2 cellular contexts compared by ENCODE assay signal in the genomic region with DNA sequence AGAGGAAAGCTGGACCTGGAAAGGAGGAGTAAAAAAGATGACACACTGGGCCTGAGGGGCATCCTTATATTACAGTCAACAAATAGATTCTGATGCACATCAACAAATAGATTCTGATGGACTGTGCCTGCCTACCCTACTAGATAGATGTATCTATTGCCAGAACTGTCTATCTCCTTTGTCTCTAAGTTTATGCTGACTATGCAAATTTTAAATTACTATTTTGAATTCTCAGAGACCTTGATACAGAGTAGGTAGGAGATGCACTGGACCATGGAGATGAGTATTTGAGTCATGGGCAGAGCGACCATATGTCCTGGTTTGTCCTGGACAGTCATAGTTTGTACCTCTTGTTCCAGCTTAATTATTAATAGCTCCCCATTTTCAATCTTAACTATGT.
TF ChIP-seq lines count a peak whose summit lies in the region.

No MANE protein-coding gene starts in this region.

TF ChIP-seq in A549, 52 proteins besides CTCF, POLR2A, EP300 and RAD21 (continued from another document):
- TF ChIP-seq, protein P1, sequence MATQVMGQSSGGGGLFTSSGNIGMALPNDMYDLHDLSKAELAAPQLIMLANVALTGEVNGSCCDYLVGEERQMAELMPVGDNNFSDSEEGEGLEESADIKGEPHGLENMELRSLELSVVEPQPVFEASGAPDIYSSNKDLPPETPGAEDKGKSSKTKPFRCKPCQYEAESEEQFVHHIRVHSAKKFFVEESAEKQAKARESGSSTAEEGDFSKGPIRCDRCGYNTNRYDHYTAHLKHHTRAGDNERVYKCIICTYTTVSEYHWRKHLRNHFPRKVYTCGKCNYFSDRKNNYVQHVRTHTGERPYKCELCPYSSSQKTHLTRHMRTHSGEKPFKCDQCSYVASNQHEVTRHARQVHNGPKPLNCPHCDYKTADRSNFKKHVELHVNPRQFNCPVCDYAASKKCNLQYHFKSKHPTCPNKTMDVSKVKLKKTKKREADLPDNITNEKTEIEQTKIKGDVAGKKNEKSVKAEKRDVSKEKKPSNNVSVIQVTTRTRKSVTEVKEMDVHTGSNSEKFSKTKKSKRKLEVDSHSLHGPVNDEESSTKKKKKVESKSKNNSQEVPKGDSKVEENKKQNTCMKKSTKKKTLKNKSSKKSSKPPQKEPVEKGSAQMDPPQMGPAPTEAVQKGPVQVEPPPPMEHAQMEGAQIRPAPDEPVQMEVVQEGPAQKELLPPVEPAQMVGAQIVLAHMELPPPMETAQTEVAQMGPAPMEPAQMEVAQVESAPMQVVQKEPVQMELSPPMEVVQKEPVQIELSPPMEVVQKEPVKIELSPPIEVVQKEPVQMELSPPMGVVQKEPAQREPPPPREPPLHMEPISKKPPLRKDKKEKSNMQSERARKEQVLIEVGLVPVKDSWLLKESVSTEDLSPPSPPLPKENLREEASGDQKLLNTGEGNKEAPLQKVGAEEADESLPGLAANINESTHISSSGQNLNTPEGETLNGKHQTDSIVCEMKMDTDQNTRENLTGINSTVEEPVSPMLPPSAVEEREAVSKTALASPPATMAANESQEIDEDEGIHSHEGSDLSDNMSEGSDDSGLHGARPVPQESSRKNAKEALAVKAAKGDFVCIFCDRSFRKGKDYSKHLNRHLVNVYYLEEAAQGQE (IDR thresholded peaks at IDR 0.05): no peak
- no peak for TF ChIP-seq ESRRA (IDR thresholded peaks at IDR 0.05; ENCODE audit: borderline replicate concordance, low read length)
- no peak for TF ChIP-seq MYC (IDR thresholded peaks at IDR 0.05; ENCODE audit: borderline replicate concordance, low read length)
- TF ChIP-seq, protein P2, sequence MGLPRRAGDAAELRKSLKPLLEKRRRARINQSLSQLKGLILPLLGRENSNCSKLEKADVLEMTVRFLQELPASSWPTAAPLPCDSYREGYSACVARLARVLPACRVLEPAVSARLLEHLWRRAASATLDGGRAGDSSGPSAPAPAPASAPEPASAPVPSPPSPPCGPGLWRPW (IDR thresholded peaks at IDR 0.05): no peak
- no peak for TF ChIP-seq RNF2 (IDR thresholded peaks at IDR 0.05; ENCODE audit: borderline replicate concordance, low read depth)
- TF ChIP-seq HOXB5 (CRISPR knock-in tag; IDR thresholded peaks at IDR 0.05): no peak

TF ChIP-seq in K562, 482 proteins besides CTCF, POLR2A, EP300 and RAD21 (continued from another document):
- TF ChIP-seq, protein P3, sequence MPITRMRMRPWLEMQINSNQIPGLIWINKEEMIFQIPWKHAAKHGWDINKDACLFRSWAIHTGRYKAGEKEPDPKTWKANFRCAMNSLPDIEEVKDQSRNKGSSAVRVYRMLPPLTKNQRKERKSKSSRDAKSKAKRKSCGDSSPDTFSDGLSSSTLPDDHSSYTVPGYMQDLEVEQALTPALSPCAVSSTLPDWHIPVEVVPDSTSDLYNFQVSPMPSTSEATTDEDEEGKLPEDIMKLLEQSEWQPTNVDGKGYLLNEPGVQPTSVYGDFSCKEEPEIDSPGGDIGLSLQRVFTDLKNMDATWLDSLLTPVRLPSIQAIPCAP (CRISPR knock-in tag; IDR thresholded peaks at IDR 0.05; ENCODE audit: borderline replicate concordance): no peak
- TF ChIP-seq ZFP1 (CRISPR knock-in tag; IDR thresholded peaks at IDR 0.05) (no peak), PHB2 (IDR thresholded peaks at IDR 0.05; ENCODE audit: low read depth) (no peak), ZNF316 (IDR thresholded peaks at IDR 0.05) (peak; percentile 80), SMC3 (conservative IDR thresholded peaks at IDR 0.05; ENCODE audit: insufficient read depth, low read depth, low read length) (no peak), TAF9B (IDR thresholded peaks at IDR 0.05; ENCODE audit: partially characterized antibody) (no peak), YY1 (IDR thresholded peaks at IDR 0.05; ENCODE audit: borderline replicate concordance in 1 of 3, control insufficient read depth in 1 of 3, extremely low read depth in 1 of 3, insufficient read depth in 3 of 3, insufficient read length in 1 of 3, insufficient replicate concordance in 2 of 3, low read depth in 1 of 3, low read length in 2 of 3) (no peak), MAFG (tag; conservative IDR thresholded peaks at IDR 0.05) (peak; percentile 81), C11orf30 (IDR thresholded peaks at IDR 0.05; ENCODE audit: low read depth) (peak; percentile 73; the same call in 1 of the 2 replicates)
- TF ChIP-seq, protein P4, sequence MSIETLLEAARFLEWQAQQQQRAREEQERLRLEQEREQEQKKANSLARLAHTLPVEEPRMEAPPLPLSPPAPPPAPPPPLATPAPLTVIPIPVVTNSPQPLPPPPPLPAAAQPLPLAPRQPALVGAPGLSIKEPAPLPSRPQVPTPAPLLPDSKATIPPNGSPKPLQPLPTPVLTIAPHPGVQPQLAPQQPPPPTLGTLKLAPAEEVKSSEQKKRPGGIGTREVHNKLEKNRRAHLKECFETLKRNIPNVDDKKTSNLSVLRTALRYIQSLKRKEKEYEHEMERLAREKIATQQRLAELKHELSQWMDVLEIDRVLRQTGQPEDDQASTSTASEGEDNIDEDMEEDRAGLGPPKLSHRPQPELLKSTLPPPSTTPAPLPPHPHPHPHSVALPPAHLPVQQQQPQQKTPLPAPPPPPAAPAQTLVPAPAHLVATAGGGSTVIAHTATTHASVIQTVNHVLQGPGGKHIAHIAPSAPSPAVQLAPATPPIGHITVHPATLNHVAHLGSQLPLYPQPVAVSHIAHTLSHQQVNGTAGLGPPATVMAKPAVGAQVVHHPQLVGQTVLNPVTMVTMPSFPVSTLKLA (conservative IDR thresholded peaks at IDR 0.05): no peak
- TF ChIP-seq, protein P5, sequence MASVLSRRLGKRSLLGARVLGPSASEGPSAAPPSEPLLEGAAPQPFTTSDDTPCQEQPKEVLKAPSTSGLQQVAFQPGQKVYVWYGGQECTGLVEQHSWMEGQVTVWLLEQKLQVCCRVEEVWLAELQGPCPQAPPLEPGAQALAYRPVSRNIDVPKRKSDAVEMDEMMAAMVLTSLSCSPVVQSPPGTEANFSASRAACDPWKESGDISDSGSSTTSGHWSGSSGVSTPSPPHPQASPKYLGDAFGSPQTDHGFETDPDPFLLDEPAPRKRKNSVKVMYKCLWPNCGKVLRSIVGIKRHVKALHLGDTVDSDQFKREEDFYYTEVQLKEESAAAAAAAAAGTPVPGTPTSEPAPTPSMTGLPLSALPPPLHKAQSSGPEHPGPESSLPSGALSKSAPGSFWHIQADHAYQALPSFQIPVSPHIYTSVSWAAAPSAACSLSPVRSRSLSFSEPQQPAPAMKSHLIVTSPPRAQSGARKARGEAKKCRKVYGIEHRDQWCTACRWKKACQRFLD (CRISPR knock-in tag; IDR thresholded peaks at IDR 0.05): no peak
- TF ChIP-seq, protein P6, sequence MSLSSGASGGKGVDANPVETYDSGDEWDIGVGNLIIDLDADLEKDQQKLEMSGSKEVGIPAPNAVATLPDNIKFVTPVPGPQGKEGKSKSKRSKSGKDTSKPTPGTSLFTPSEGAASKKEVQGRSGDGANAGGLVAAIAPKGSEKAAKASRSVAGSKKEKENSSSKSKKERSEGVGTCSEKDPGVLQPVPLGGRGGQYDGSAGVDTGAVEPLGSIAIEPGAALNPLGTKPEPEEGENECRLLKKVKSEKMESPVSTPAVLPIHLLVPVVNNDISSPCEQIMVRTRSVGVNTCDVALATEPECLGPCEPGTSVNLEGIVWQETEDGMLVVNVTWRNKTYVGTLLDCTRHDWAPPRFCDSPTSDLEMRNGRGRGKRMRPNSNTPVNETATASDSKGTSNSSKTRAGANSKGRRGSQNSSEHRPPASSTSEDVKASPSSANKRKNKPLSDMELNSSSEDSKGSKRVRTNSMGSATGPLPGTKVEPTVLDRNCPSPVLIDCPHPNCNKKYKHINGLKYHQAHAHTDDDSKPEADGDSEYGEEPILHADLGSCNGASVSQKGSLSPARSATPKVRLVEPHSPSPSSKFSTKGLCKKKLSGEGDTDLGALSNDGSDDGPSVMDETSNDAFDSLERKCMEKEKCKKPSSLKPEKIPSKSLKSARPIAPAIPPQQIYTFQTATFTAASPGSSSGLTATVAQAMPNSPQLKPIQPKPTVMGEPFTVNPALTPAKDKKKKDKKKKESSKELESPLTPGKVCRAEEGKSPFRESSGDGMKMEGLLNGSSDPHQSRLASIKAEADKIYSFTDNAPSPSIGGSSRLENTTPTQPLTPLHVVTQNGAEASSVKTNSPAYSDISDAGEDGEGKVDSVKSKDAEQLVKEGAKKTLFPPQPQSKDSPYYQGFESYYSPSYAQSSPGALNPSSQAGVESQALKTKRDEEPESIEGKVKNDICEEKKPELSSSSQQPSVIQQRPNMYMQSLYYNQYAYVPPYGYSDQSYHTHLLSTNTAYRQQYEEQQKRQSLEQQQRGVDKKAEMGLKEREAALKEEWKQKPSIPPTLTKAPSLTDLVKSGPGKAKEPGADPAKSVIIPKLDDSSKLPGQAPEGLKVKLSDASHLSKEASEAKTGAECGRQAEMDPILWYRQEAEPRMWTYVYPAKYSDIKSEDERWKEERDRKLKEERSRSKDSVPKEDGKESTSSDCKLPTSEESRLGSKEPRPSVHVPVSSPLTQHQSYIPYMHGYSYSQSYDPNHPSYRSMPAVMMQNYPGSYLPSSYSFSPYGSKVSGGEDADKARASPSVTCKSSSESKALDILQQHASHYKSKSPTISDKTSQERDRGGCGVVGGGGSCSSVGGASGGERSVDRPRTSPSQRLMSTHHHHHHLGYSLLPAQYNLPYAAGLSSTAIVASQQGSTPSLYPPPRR (CRISPR knock-in tag; IDR thresholded peaks at IDR 0.05; ENCODE audit: borderline replicate concordance): no peak
- TF ChIP-seq, protein P7, sequence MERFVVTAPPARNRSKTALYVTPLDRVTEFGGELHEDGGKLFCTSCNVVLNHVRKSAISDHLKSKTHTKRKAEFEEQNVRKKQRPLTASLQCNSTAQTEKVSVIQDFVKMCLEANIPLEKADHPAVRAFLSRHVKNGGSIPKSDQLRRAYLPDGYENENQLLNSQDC (CRISPR knock-in tag; IDR thresholded peaks at IDR 0.05): no peak
